Comparison of ENCODE assay signal across 8 cellular contexts in genomic region chr12:48814313-48815280, GRCh38. TPM values are rescaled to one million over a fixed set of nuclear protein-coding genes. Genes with fewer than 3 reads are reported as not detected.
DNase-seq lines count a peak whose midpoint lies in the region; ATAC-seq and TF ChIP-seq lines count a peak whose summit lies in the region.

No MANE protein-coding gene starts in this region.

- DNase-seq in DMS79 (lab: John Stamatoyannopoulos, UW) (peak; percentile 32), HT-29 (ENCODE audit: low spot score) (peak; percentile 85), RPMI7951 (ENCODE audit: low read depth) (peak; percentile 65), germinal center (ENCODE audit: low spot score) (peak; percentile 89), osteoblast (ENCODE audit: insufficient read length, low spot score, missing footprints) (peak; percentile 98)
- DNase-seq in activated naive CD4-positive, alpha-beta T cell (lab: John Stamatoyannopoulos, UW) = peak in 3 of 4 experiments; percentile 34 to 58 (median 45)

- peak; percentile 78 for ATAC-seq in GM21360 (IDR thresholded peaks at IDR 0.05; ENCODE audit: unreplicated experiment)

- peak overlapping the region; percentile 96 for H2AFZ ChIP-seq in osteoblast (ENCODE audit: low read length)

- H3K27me3 ChIP-seq in osteoblast (ENCODE audit: insufficient read depth, low read length) (no peaks in the 10 kb centered on the region), thymus (ENCODE audit: control insufficient read depth, insufficient read depth) (no peaks in the 10 kb centered on the region)

- H3K4me1 ChIP-seq in osteoblast (ENCODE audit: insufficient read depth, low read length) (peaks cover 54% of the 10 kb centered on the region), thymus (ENCODE audit: control insufficient read depth, insufficient read depth, low read length) (peaks cover 13% of the 10 kb centered on the region)

- peak; percentile 94 for TF ChIP-seq CTCF in osteoblast (IDR thresholded peaks at IDR 0.05; ENCODE audit: extremely low read depth, low read depth, low read length)

- peak overlapping the region; percentile 86 for H3K4me2 ChIP-seq in osteoblast (ENCODE audit: insufficient read depth, low read length)

- H3K9me3 ChIP-seq in osteoblast (ENCODE audit: low read depth, low read length) = no peaks in the 10 kb centered on the region
- H3K9me3 ChIP-seq in thymus (ENCODE audit: control insufficient read depth) = no peaks in the 10 kb centered on the region

- H3K79me2 ChIP-seq in osteoblast (ENCODE audit: insufficient read depth, low read length) = peaks cover 20% of the 10 kb centered on the region

- H4K20me1 ChIP-seq in osteoblast (ENCODE audit: insufficient read depth, low read length) = peaks cover 10% of the 10 kb centered on the region

- H3K36me3 ChIP-seq in osteoblast (ENCODE audit: insufficient read depth, low read length) = no peaks in the 10 kb centered on the region
- H3K36me3 ChIP-seq in thymus (ENCODE audit: control insufficient read depth, insufficient read depth) = no peaks in the 10 kb centered on the region

- WGBS in thymus = under 1% methylated on average over 83 of the region's 84 CpGs

- peak overlapping the region; percentile 95 for H3K4me3 ChIP-seq in osteoblast (ENCODE audit: insufficient read depth, low read length)
- peak overlapping the region; percentile 58 for H3K4me3 ChIP-seq in thymus (ENCODE audit: low read length)

- H3K27ac ChIP-seq in osteoblast (ENCODE audit: low read depth, low read length) (peak overlapping the region; percentile 56), thymus (ENCODE audit: low read depth) (peak overlapping the region; percentile 50)

RNA-seq across cellular contexts. Expression of gene CACNB3, which starts 3.7 kb away (rescaled TPM):
- total RNA-seq in HT-29 (2014; rRNA removed; shearing (Covaris generic)) = 19.8 and 22.4 TPM in 2 replicates
- total RNA-seq in RPMI7951 (2014; rRNA removed; shearing (Covaris generic)) = 10.5 and 11.2 TPM in 2 replicates
- total RNA-seq in osteoblast = 10.9 and 15.2 TPM in 2 replicates
- 10.4 TPM for polyA plus RNA-seq in thymus

RNA-seq across cellular contexts. Expression of gene ADCY6, which starts 25.7 kb away (rescaled TPM):
- 46.3 and 47.4 TPM in 2 replicates for total RNA-seq in HT-29 (2014; rRNA removed; shearing (Covaris generic))
- total RNA-seq in RPMI7951 (2014; rRNA removed; shearing (Covaris generic)) = 10.3 and 10.8 TPM in 2 replicates
- total RNA-seq in osteoblast = 30.8 and 33.0 TPM in 2 replicates
- 6.1 TPM for polyA plus RNA-seq in thymus

RNA-seq across cellular contexts. Expression of gene DDX23, which starts 37.4 kb away (rescaled TPM):
- 103 and 104 TPM in 2 replicates for total RNA-seq in HT-29 (2014; rRNA removed; shearing (Covaris generic))
- total RNA-seq in RPMI7951 (2014; rRNA removed; shearing (Covaris generic)) = 55.7 and 59.1 TPM in 2 replicates
- total RNA-seq in osteoblast = 48.6 and 53.6 TPM in 2 replicates
- polyA plus RNA-seq in thymus = 61.3 TPM

RNA-seq across cellular contexts. Expression of gene RND1, which starts 51.1 kb away (rescaled TPM):
- 8.7 and 9.8 TPM in 2 replicates for total RNA-seq in HT-29 (2014; rRNA removed; shearing (Covaris generic))
- 0.29 TPM in 1 of 2 replicates, not detected in the other for total RNA-seq in RPMI7951 (2014; rRNA removed; shearing (Covaris generic))
- total RNA-seq in osteoblast = 0.29 and 0.36 TPM in 2 replicates
- 1.8 TPM for polyA plus RNA-seq in thymus

Comparison
In these comparisons a context has a peak if more than half of its experiments do, and no peak if none do; other contexts are left out.
1. Peak in every context shown above with its lines: DNase-seq, ATAC-seq, H3K4me3 ChIP-seq and H3K27ac ChIP-seq.
2. DNase-seq: peak in every context shown above with its lines; median percentile 98 in osteoblast; 89 in germinal center; 85 in HT-29; 65 in RPMI7951; 45 in activated naive CD4-positive, alpha-beta T cell; 32 in DMS79.